Comparison of ENCODE assay signal across 8 cellular contexts in genomic region chr2:10141736-10142639, GRCh38. TPM values are rescaled to one million over a fixed set of nuclear protein-coding genes. Genes with fewer than 3 reads are reported as not detected.
DNase-seq lines count a peak whose midpoint lies in the region; ATAC-seq and TF ChIP-seq lines count a peak whose summit lies in the region.

No MANE protein-coding gene starts in this region.

- DNase-seq in NCI-H1417 (lab: John Stamatoyannopoulos, UW), result peak in 2 of 3 experiments; percentile 30 to 53
- DNase-seq in NCI-H1417 treated with DMSO at 0.1 percent for 48 hours (lab: John Stamatoyannopoulos, UW), result no peak
- DNase-seq in SHP77 (lab: John Stamatoyannopoulos, UW), result peak; percentile 14 to 16
- peak; percentile 63 for DNase-seq in chondrocyte (ENCODE audit: low spot score)
- DNase-seq in natural killer cell, result no peak
- DNase-seq in ureter (ENCODE audit: low spot score), result no peak

- H3K4me3 Mint-ChIP-seq in chondrocyte (ENCODE audit: unreplicated experiment) (no peak overlapping the region), natural killer cell (no peak overlapping the region)

- no peaks in the 10 kb centered on the region for H3K27me3 Mint-ChIP-seq in chondrocyte (ENCODE audit: low read depth)
- H3K27me3 Mint-ChIP-seq in natural killer cell (ENCODE audit: low read depth in 2 of 2), result no peaks in the 10 kb centered on the region

- intact Hi-C loops in natural killer cell (cut with micrococcal nuclease), result no loop called here

- H3K9me3 Mint-ChIP-seq in chondrocyte (ENCODE audit: low read depth), result no peaks in the 10 kb centered on the region
- no peaks in the 10 kb centered on the region for H3K9me3 Mint-ChIP-seq in natural killer cell

- H3K36me3 Mint-ChIP-seq in chondrocyte (ENCODE audit: low read depth) (no peaks in the 10 kb centered on the region), natural killer cell (no peaks in the 10 kb centered on the region)

- peak; percentile 78 for TF ChIP-seq CTCF in chondrocyte (IDR thresholded peaks at IDR 0.05)
- no peak for TF ChIP-seq CTCF in natural killer cell (IDR thresholded peaks at IDR 0.05)

- H3K27ac Mint-ChIP-seq in chondrocyte (ENCODE audit: unreplicated experiment), result no peak overlapping the region
- peak overlapping the region in 1 of 2 donors; percentile 73 for H3K27ac Mint-ChIP-seq in natural killer cell

- ATAC-seq in natural killer cell (peak in 2 of 3 donors; percentile 52 to 62), HG02885 (IDR thresholded peaks at IDR 0.05; ENCODE audit: poor library complexity, unreplicated experiment) (no peak), HG03520 (IDR thresholded peaks at IDR 0.05; ENCODE audit: unreplicated experiment) (no peak)

- H3K4me1 Mint-ChIP-seq in chondrocyte (ENCODE audit: low read depth) (no peaks in the 10 kb centered on the region), natural killer cell (peaks cover 8 to 15% of the 10 kb centered on the region in 2 donors)

RNA-seq across cellular contexts. Expression of gene RRM2, which starts 19.4 kb away (rescaled TPM):
- 25.7 to 48.3 TPM (median 26.0 TPM) in 3 replicates for total RNA-seq in chondrocyte
- 10 to 100 TPM; 16.1 to 22.1 (median 18.5) TPM for total RNA-seq in natural killer cell
- 2.2 TPM for total RNA-seq in ureter

Comparison
In these comparisons a context has a peak if more than half of its experiments do, and no peak if none do; other contexts are left out.
1. DNase-seq: peak in NCI-H1417 (2 of 3), SHP77 (2 of 2) and chondrocyte (single experiment); none in NCI-H1417 treated with DMSO at 0.1 percent for 48 hours (single experiment), natural killer cell (single experiment) and ureter (single experiment).
2. ATAC-seq: peak in natural killer cell (2 of 3); none in HG02885 (single experiment) and HG03520 (single experiment).